ENCODE assay signal across 8 cellular contexts in genomic region chrX:40169193-40170086, GRCh38.
DNase-seq lines count a peak whose midpoint lies in the region; ATAC-seq and TF ChIP-seq lines count a peak whose summit lies in the region.

No MANE protein-coding gene starts in this region.

- TF ChIP-seq EP300 in gastroesophageal sphincter (IDR thresholded peaks at IDR 0.05) = no peak

- TF ChIP-seq POLR2A in gastroesophageal sphincter (IDR thresholded peaks at IDR 0.05) = no peak

- DNase-seq in AML-193 (lab: John Stamatoyannopoulos, UW) (peak; percentile 27 to 34), HuH-7.5 (ENCODE audit: low spot score) (peak; percentile 79), RWPE2 (ENCODE audit: low spot score) (no peak), heart right ventricle (no peak)
- DNase-seq in activated T-helper 9 cell treated with anti-CD3 and anti-CD28 coated beads, Interleukin-2, amount 50 U/mL, for 16 hours (ENCODE audit: low read depth) = peak; percentile 68
- DNase-seq in stimulated activated CD4-positive, alpha-beta T cell treated with anti-CD3 and anti-CD28 coated beads, Interleukin-12 subunit alpha, Interleukin-12 subunit beta, amount 100 ng/mL, for 48 hours (ENCODE audit: low read depth in 2 of 3, low spot score in 1 of 3) = peak; percentile 63 to 74 (median 70)

- H3K4me3 ChIP-seq in RWPE2 (ENCODE audit: severe bottlenecking) (no peak overlapping the region), heart right ventricle (peak overlapping the region in 2 of 10 donors; percentile 8 to 19), gastroesophageal sphincter (no peak overlapping the region)

- H3K36me3 ChIP-seq in RWPE2 (ENCODE audit: low read depth) (no peaks in the 10 kb centered on the region), heart right ventricle (no peaks in the 10 kb centered on the region), gastroesophageal sphincter (no peaks in the 10 kb centered on the region)

- intact Hi-C loops in heart right ventricle (cut with DNase I) = loop anchor here in 8 of 10 donors (5.0 to 10.0 kb wide), 6 partner anchors 62 to 435 kb away; partner anchors contain the start of gene BCOR (in 3 of the 8)

- H3K27me3 ChIP-seq in RWPE2 (ENCODE audit: insufficient read depth, poor library complexity, severe bottlenecking) (no peaks in the 10 kb centered on the region), heart right ventricle (peaks cover 0 to 97% (median 0%) of the 10 kb centered on the region in 7 donors), gastroesophageal sphincter (no peaks in the 10 kb centered on the region)

- H3K27ac ChIP-seq in RWPE2 (ENCODE audit: poor library complexity, severe bottlenecking) (no peak overlapping the region), heart right ventricle (peak overlapping the region in 1 of 10 donors; percentile 93), gastroesophageal sphincter (peak overlapping the region in 2 of 4 donors; percentile 35 to 85)

- TF ChIP-seq CTCF in RWPE2 (IDR thresholded peaks at IDR 0.05; ENCODE audit: poor library complexity, severe bottlenecking) (peak; percentile 17), heart right ventricle (IDR thresholded peaks at IDR 0.05) (peak in 5 of 9 donors; percentile 13 to 47 (median 18)), gastroesophageal sphincter (IDR thresholded peaks at IDR 0.05) (peak in 2 of 4 experiments; percentile 23 to 47)

- 54 to 58% methylated on average over 38 to 41 of the region's 44 CpGs for WGBS in heart right ventricle, 2 donors
- WGBS in gastroesophageal sphincter (ENCODE audit: low coverage in 1 of 2), 2 donors = 33 to 90% methylated on average over 13 to 23 of the region's 44 CpGs

- ATAC-seq in GM19395 (IDR thresholded peaks at IDR 0.05; ENCODE audit: unreplicated experiment) (peak; percentile 36), RWPE2 (ENCODE audit: low read depth) (no peak), heart right ventricle (no peak), gastroesophageal sphincter (no peak)

- H3K4me1 ChIP-seq in RWPE2 (ENCODE audit: insufficient read depth, poor library complexity, severe bottlenecking) = no peaks in the 10 kb centered on the region
- H3K4me1 ChIP-seq in heart right ventricle = peaks cover 0 to 71% (median 35%) of the 10 kb centered on the region in 9 donors
- H3K4me1 ChIP-seq in gastroesophageal sphincter = peaks cover 0 to 52% (median 0%) of the 10 kb centered on the region in 3 donors

- H3K9me3 ChIP-seq in RWPE2 (ENCODE audit: severe bottlenecking) = no peaks in the 10 kb centered on the region
- H3K9me3 ChIP-seq in heart right ventricle = no peaks in the 10 kb centered on the region
- no peaks in the 10 kb centered on the region for H3K9me3 ChIP-seq in gastroesophageal sphincter

Comparison
In these comparisons a context has a peak if more than half of its experiments do, and no peak if none do; other contexts are left out.
1. DNase-seq: peak in AML-193 (2 of 2), HuH-7.5 (single experiment), activated T-helper 9 cell treated with anti-CD3 and anti-CD28 coated beads, Interleukin-2, amount 50 U/mL, for 16 hours (single experiment) and stimulated activated CD4-positive, alpha-beta T cell treated with anti-CD3 and anti-CD28 coated beads, Interleukin-12 subunit alpha, Interleukin-12 subunit beta, amount 100 ng/mL, for 48 hours (3 of 3); none in RWPE2 (single experiment) and heart right ventricle (0 of 2).